26 cellular contexts compared by ENCODE assay signal in genomic region chr17:37188157-37188556, GRCh38.
"Had no signal": no experiment of that assay in that cellular context is flagged by ENCODE, and none has a peak within 500 bp of the region (broad histone marks: within the 10 kb centered on the region; RNA-seq: fewer than 3 reads in every experiment).

No MANE protein-coding gene starts in this region.

- H3K27me3 Mint-ChIP-seq: natural killer cell treated with Interleukin-12 subunit alpha and Interleukin-12 subunit beta and Interleukin-15 and Interleukin-18, amount 100 ng/mL, for 72 hours; stimulated activated naive B cell treated with anti-CD40 and anti-IgM and Interleukin-4, amounts not matched to agents 10 μg/mL and 1 μg/mL and 100 μg/mL, for 72 hours; stimulated activated naive CD8-positive, alpha-beta T cell treated with anti-CD3 and anti-CD28 coated beads, Interleukin-15, Interleukin-2, amounts not matched to agents 100 ng/mL and 50 ng/mL, for 24 hours had no signal

- H3K9me3 Mint-ChIP-seq: natural killer cell treated with Interleukin-12 subunit alpha and Interleukin-12 subunit beta and Interleukin-15 and Interleukin-18, amount 100 ng/mL, for 72 hours; nephron progenitor cell; neural crest cell; stimulated activated effector memory CD8-positive, alpha-beta T cell treated with anti-CD3 and anti-CD28 coated beads, Interleukin-12 subunit alpha, Interleukin-12 subunit beta, amount 100 ng/mL, for 72 hours; stimulated activated naive B cell treated with anti-CD40 and anti-IgM and Interleukin-4, amounts not matched to agents 10 μg/mL and 1 μg/mL and 100 μg/mL, for 72 hours; stimulated activated naive CD8-positive, alpha-beta T cell treated with anti-CD3 and anti-CD28 coated beads, Interleukin-15, Interleukin-2, amounts not matched to agents 100 ng/mL and 50 ng/mL, for 24 hours had no signal

- H3K27ac Mint-ChIP-seq: natural killer cell treated with Interleukin-12 subunit alpha and Interleukin-12 subunit beta and Interleukin-15 and Interleukin-18, amount 100 ng/mL, for 72 hours; nephron progenitor cell; stimulated activated effector memory CD8-positive, alpha-beta T cell treated with anti-CD3 and anti-CD28 coated beads, Interleukin-12 subunit alpha, Interleukin-12 subunit beta, amount 100 ng/mL, for 72 hours; stimulated activated naive B cell treated with anti-CD40 and anti-IgM and Interleukin-4, amounts not matched to agents 10 μg/mL and 1 μg/mL and 100 μg/mL, for 72 hours; stimulated activated naive CD8-positive, alpha-beta T cell treated with anti-CD3 and anti-CD28 coated beads, Interleukin-15, Interleukin-2, amounts not matched to agents 100 ng/mL and 50 ng/mL, for 24 hours had no signal

- H3K36me3 ChIP-seq: neutrophil, pancreas had no signal

- H3K27ac ChIP-seq: neutrophil, pancreas, psoas muscle, right lobe of liver, sigmoid colon, stomach, thoracic aorta, thyroid gland, tibial nerve, upper lobe of left lung, vagina had no signal

- ATAC-seq: natural killer cell treated with Interleukin-12 subunit alpha and Interleukin-12 subunit beta and Interleukin-15 and Interleukin-18, amount 100 ng/mL, for 72 hours; pancreas; psoas muscle; right cardiac atrium; right lobe of liver; stimulated activated effector memory CD8-positive, alpha-beta T cell treated with anti-CD3 and anti-CD28 coated beads, Interleukin-12 subunit alpha, Interleukin-12 subunit beta, amount 100 ng/mL, for 72 hours; stimulated activated naive B cell treated with anti-CD40 and anti-IgM and Interleukin-4, amounts not matched to agents 10 μg/mL and 1 μg/mL and 100 μg/mL, for 72 hours had no signal

- H3K9me3 ChIP-seq: neutrophil, pancreas, psoas muscle, right lobe of liver, sigmoid colon, stomach, thoracic aorta, thyroid gland, tibial nerve, upper lobe of left lung, vagina had no signal

- H3K27me3 ChIP-seq: neutrophil, pancreas, right lobe of liver, sigmoid colon, stomach, thyroid gland, tibial nerve, upper lobe of left lung, vagina had no signal

- H3K4me3 Mint-ChIP-seq: natural killer cell treated with Interleukin-12 subunit alpha and Interleukin-12 subunit beta and Interleukin-15 and Interleukin-18, amount 100 ng/mL, for 72 hours; nephron progenitor cell; neural crest cell; stimulated activated effector memory CD8-positive, alpha-beta T cell treated with anti-CD3 and anti-CD28 coated beads, Interleukin-12 subunit alpha, Interleukin-12 subunit beta, amount 100 ng/mL, for 72 hours; stimulated activated naive B cell treated with anti-CD40 and anti-IgM and Interleukin-4, amounts not matched to agents 10 μg/mL and 1 μg/mL and 100 μg/mL, for 72 hours; stimulated activated naive CD8-positive, alpha-beta T cell treated with anti-CD3 and anti-CD28 coated beads, Interleukin-15, Interleukin-2, amounts not matched to agents 100 ng/mL and 50 ng/mL, for 24 hours had no signal

- H3K4me1 ChIP-seq: pancreas, psoas muscle, right lobe of liver, sigmoid colon, stomach, thyroid gland, tibial nerve, upper lobe of left lung, vagina had no signal

- DNase-seq: nephron progenitor cell; nucleus accumbens; pancreas; psoas muscle; right cardiac atrium; right lobe of liver; sigmoid colon; small intestine; stimulated activated CD4-positive, alpha-beta T cell treated with anti-CD3 and anti-CD28 coated beads, Interleukin-15, amount 100 ng/mL, for 24 hours; stimulated activated CD4-positive, alpha-beta T cell treated with anti-CD3 and anti-CD28 coated beads, Interleukin-2, amount 100 ng/mL, for 24 hours; stimulated activated CD4-positive, alpha-beta T cell treated with anti-CD3 and anti-CD28 coated beads, Interleukin-2, amount 100 ng/mL, for 48 hours; stimulated activated CD4-positive, alpha-beta T cell treated with anti-CD3 and anti-CD28 coated beads, Interleukin-4, amount 100 ng/mL, for 24 hours; stimulated activated naive B cell treated with anti-CD40 and anti-IgM and Interleukin-4, amounts not matched to agents 10 μg/mL and 1 μg/mL and 100 μg/mL, for 72 hours; stimulated activated naive CD4-positive, alpha-beta T cell treated with Interleukin-2 at 50 U/mL for 16 hours; stomach; thyroid gland; trophoblast cell; upper lobe of left lung had no signal

- H3K4me3 ChIP-seq: pancreas, psoas muscle, right lobe of liver, sigmoid colon, stomach, thoracic aorta, thyroid gland, tibial nerve, upper lobe of left lung, vagina had no signal

- H3K4me1 Mint-ChIP-seq: nephron progenitor cell; neural crest cell; stimulated activated effector memory CD8-positive, alpha-beta T cell treated with anti-CD3 and anti-CD28 coated beads, Interleukin-12 subunit alpha, Interleukin-12 subunit beta, amount 100 ng/mL, for 72 hours; stimulated activated naive B cell treated with anti-CD40 and anti-IgM and Interleukin-4, amounts not matched to agents 10 μg/mL and 1 μg/mL and 100 μg/mL, for 72 hours had no signal
